In the genomic region with DNA sequence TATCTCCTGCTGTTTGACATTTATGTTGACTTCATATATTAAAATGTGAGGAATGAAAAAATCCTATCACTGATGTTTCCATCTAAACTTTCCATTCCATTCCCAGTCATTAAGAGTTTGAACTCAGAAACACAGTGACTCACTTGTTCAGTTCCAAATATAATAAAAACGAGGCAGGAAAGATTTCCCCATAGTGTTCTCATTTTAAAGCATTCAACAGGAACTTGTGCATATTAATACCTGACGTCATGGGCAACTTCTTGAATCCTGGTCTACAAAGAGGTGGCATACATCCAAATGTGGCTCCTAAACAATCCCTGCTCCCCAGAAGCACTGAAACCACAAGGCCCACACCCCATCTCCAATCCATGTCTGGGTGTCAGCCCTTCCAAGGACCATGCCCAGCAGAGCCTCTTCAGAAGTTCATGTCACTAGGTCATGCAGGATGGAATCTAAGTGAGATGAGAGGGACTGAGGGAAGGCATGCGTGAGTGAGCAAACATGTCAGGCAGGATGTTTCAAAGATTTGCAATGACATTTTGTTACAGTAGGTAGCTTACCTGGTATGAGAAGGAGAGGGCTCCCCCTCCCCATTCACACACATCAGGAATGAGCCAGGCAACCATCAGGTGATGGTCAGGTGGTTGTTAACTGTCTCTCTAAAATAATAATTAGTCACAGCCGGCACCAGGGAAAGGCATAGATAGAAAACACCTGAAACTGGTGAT, we compare ENCODE assay signal across 19 cellular contexts. TPM values are rescaled to one million over a fixed set of nuclear protein-coding genes. Genes with fewer than 3 reads are reported as not detected.
"Had no signal": no experiment of that assay in that cellular context is flagged by ENCODE, and none has a peak within 500 bp of the region (broad histone marks: within the 10 kb centered on the region; RNA-seq: fewer than 3 reads in every experiment).

No MANE protein-coding gene starts in this region.

- H3K36me3 ChIP-seq: ascending aorta, esophagus muscularis mucosa, suprapubic skin had no signal

- H3K27me3 Mint-ChIP-seq: activated CD4-positive, alpha-beta T cell treated with anti-CD3 and anti-CD28 coated beads, Interleukin-2, amount 10 ng/mL, durations not matched to agents 7 days and 5 days; progenitor cell of endocrine pancreas had no signal

- H3K4me3 ChIP-seq: ascending aorta, esophagus muscularis mucosa, suprapubic skin had no signal

- H3K4me1 Mint-ChIP-seq: activated naive CD8-positive, alpha-beta T cell treated with anti-CD3 and anti-CD28 coated beads, Interleukin-2, amount 50 U/mL, for 24 hours had no signal

- H3K4me1 ChIP-seq: ascending aorta, esophagus muscularis mucosa, suprapubic skin had no signal

- H3K4me3 Mint-ChIP-seq: activated CD4-positive, alpha-beta T cell treated with anti-CD3 and anti-CD28 coated beads, Interleukin-2, amount 10 ng/mL, durations not matched to agents 7 days and 5 days; activated naive CD8-positive, alpha-beta T cell treated with anti-CD3 and anti-CD28 coated beads, Interleukin-2, amount 50 U/mL, for 24 hours; stimulated activated naive CD8-positive, alpha-beta T cell treated with anti-CD3 and anti-CD28 coated beads, Interleukin-15, Interleukin-2, amounts not matched to agents 100 ng/mL and 50 ng/mL, for 24 hours; T-helper 2 cell treated with Interferon-gamma antibody and Interleukin-4, amounts not matched to agents 5 μg/mL and 100 μg/mL, for 36 hours had no signal

- ATAC-seq: activated naive CD8-positive, alpha-beta T cell treated with anti-CD3 and anti-CD28 coated beads, Interleukin-2, amount 50 U/mL, for 24 hours; naive thymus-derived CD8-positive, alpha-beta T cell; right cardiac atrium had no signal

- H3K27ac ChIP-seq: ascending aorta, esophagus muscularis mucosa, suprapubic skin had no signal

- DNase-seq: activated CD4-positive, alpha-beta T cell treated with anti-CD3 and anti-CD28 coated beads, Interleukin-2, amount 10 ng/mL, durations not matched to agents 7 days and 5 days; activated CD8-positive, alpha-beta memory T cell treated with anti-CD3 and anti-CD28 coated beads for 24 hours; activated naive CD4-positive, alpha-beta T cell; activated naive CD8-positive, alpha-beta T cell treated with anti-CD3 and anti-CD28 coated beads, Interleukin-2, amount 50 U/mL, for 24 hours; glutamatergic neuron; kidney glomerular epithelial cell; mesenchymal stem cell; naive thymus-derived CD8-positive, alpha-beta T cell; nucleus accumbens; right cardiac atrium; SW 1271 had no signal

- H3K27me3 ChIP-seq: ascending aorta had no signal

- H3K27ac Mint-ChIP-seq: activated CD4-positive, alpha-beta T cell treated with anti-CD3 and anti-CD28 coated beads, Interleukin-2, amount 10 ng/mL, durations not matched to agents 7 days and 5 days; activated naive CD8-positive, alpha-beta T cell treated with anti-CD3 and anti-CD28 coated beads, Interleukin-2, amount 50 U/mL, for 24 hours; naive thymus-derived CD8-positive, alpha-beta T cell; progenitor cell of endocrine pancreas; stimulated activated naive CD8-positive, alpha-beta T cell treated with anti-CD3 and anti-CD28 coated beads, Interleukin-15, Interleukin-2, amounts not matched to agents 100 ng/mL and 50 ng/mL, for 24 hours; T-helper 2 cell treated with Interferon-gamma antibody and Interleukin-4, amounts not matched to agents 5 μg/mL and 100 μg/mL, for 36 hours had no signal

RNA-seq across cellular contexts. Expression of a gene that starts 9.4 kb away (rescaled TPM):
- total RNA-seq: activated CD4-positive, alpha-beta T cell treated with anti-CD3 and anti-CD28 coated beads, Interleukin-2, amount 10 ng/mL, durations not matched to agents 7 days and 5 days; ascending aorta; esophagus muscularis mucosa; liver; mucosa of gallbladder; naive thymus-derived CD8-positive, alpha-beta T cell; progenitor cell of endocrine pancreas; right cardiac atrium; suprapubic skin had no signal

RNA-seq across cellular contexts. Expression of a gene that starts 21.4 kb away (rescaled TPM):
- total RNA-seq: activated CD4-positive, alpha-beta T cell treated with anti-CD3 and anti-CD28 coated beads, Interleukin-2, amount 10 ng/mL, durations not matched to agents 7 days and 5 days; ascending aorta; esophagus muscularis mucosa; liver; mucosa of gallbladder; naive thymus-derived CD8-positive, alpha-beta T cell; progenitor cell of endocrine pancreas; right cardiac atrium; suprapubic skin had no signal
